Comparison of ENCODE assay signal across 9 cellular contexts in genomic region chr17:37650419-37651003, GRCh38. TPM values are rescaled to one million over a fixed set of nuclear protein-coding genes. Genes with fewer than 3 reads are reported as not detected.
DNase-seq lines count a peak whose midpoint lies in the region; ATAC-seq, FAIRE-seq and TF ChIP-seq lines count a peak whose summit lies in the region.
"Had no signal": no experiment of that assay in that cellular context is flagged by ENCODE, and none has a peak within 500 bp of the region (broad histone marks: within the 10 kb centered on the region; RNA-seq: fewer than 3 reads in every experiment).

No MANE protein-coding gene starts in this region.

- H3K27ac Mint-ChIP-seq in activated T-helper 17 cell treated with anti-CD3 and anti-CD28 coated beads, Interleukin-2, amount 50 U/mL, for 72 hours: no peak overlapping the region
- H3K27ac Mint-ChIP-seq in T-cell: no peak overlapping the region

- H2AFZ ChIP-seq in endothelial cell of umbilical vein (ENCODE audit: low read depth, low read length) (no peak overlapping the region), trophoblast cell (ENCODE audit: insufficient read depth, low read length, poor library complexity) (no peak overlapping the region)

- H3K4me3 Mint-ChIP-seq in activated T-helper 17 cell treated with anti-CD3 and anti-CD28 coated beads, Interleukin-2, amount 50 U/mL, for 72 hours: no peak overlapping the region
- H3K4me3 Mint-ChIP-seq in T-cell: no peak overlapping the region

- WGBS in trophoblast cell (ENCODE audit: extremely low coverage, insufficient coverage, insufficient read length): no CpG with 5 or more reads among the region's 6 CpGs

- H3K27ac ChIP-seq in endothelial cell of umbilical vein (ENCODE audit: insufficient read depth, low read depth, low read length): peak overlapping the region; percentile 80
- no peak overlapping the region for H3K27ac ChIP-seq in trophoblast cell (ENCODE audit: low read depth, low read length)

- no peaks in the 10 kb centered on the region for H3K4me1 Mint-ChIP-seq in activated T-helper 17 cell treated with anti-CD3 and anti-CD28 coated beads, Interleukin-2, amount 50 U/mL, for 72 hours
- no peaks in the 10 kb centered on the region for H3K4me1 Mint-ChIP-seq in T-cell

- peaks cover 42% of the 10 kb centered on the region for H3K27me3 Mint-ChIP-seq in activated T-helper 17 cell treated with anti-CD3 and anti-CD28 coated beads, Interleukin-2, amount 50 U/mL, for 72 hours
- H3K27me3 Mint-ChIP-seq in T-cell: peaks cover 40 to 49% of the 10 kb centered on the region in 2 donors

- H4K20me1 ChIP-seq in endothelial cell of umbilical vein (replicated peaks; ENCODE audit: control insufficient read depth, extremely low read depth, insufficient read depth, low read length): no peaks in the 10 kb centered on the region

- CTCF ChIA-PET in endothelial cell of umbilical vein (lab: Charles Lee) (interaction anchor here (0.6 to 5.1 kb wide), 22 partner anchors 9 to 1796 kb away, joined by 3 to 128 read pairs (median 4); partner anchors contain the start of gene SYNRG), T-cell (lab: Charles Lee) (no interaction called here)

- no peak overlapping the region for H3K4ac ChIP-seq in trophoblast cell (ENCODE audit: low read depth, low read length)

- peak; percentile 45 to 49 for TF ChIP-seq CTCF in endothelial cell of umbilical vein (IDR thresholded peaks at IDR 0.05; ENCODE audit: extremely low read depth in 1 of 2, insufficient read depth in 1 of 2, low read depth in 1 of 2, low read length in 2 of 2)

- H3K9me3 Mint-ChIP-seq in activated T-helper 17 cell treated with anti-CD3 and anti-CD28 coated beads, Interleukin-2, amount 50 U/mL, for 72 hours: no peaks in the 10 kb centered on the region
- no peaks in the 10 kb centered on the region for H3K9me3 Mint-ChIP-seq in T-cell

- intact Hi-C loops in endothelial cell of umbilical vein (cut with micrococcal nuclease): loop anchor here (1.0 to 10.0 kb wide), 4 partner anchors 51 to 194 kb away; no protein-coding TSS in a partner anchor

- no peak overlapping the region for H3K18ac ChIP-seq in trophoblast cell (ENCODE audit: low read length)

- dilution Hi-C loops in endothelial cell of umbilical vein (cut with MboI; ENCODE audit: extremely low pct_ligation_motif_present, low sequenced_read_pairs): no loop called here

- H3K36me3 ChIP-seq in endothelial cell of umbilical vein (ENCODE audit: control insufficient read depth in 2 of 2, extremely low read depth in 1 of 2, insufficient read depth in 2 of 2, low read length in 2 of 2) (no peaks in the 10 kb centered on the region), trophoblast cell (ENCODE audit: control insufficient read depth in 1 of 2, insufficient read depth in 2 of 2, low read length in 2 of 2) (no peaks in the 10 kb centered on the region)

- no peaks in the 10 kb centered on the region for H3K9me1 ChIP-seq in endothelial cell of umbilical vein (replicated peaks; ENCODE audit: control insufficient read depth, extremely low read depth, insufficient read depth, low read length)

- H3K9me3 ChIP-seq in endothelial cell of umbilical vein (replicated peaks; ENCODE audit: control insufficient read depth, insufficient read depth, low read length) (no peaks in the 10 kb centered on the region), trophoblast cell (ENCODE audit: insufficient read depth, low read depth, low read length) (no peaks in the 10 kb centered on the region)

- H3K79me2 ChIP-seq in endothelial cell of umbilical vein (ENCODE audit: control insufficient read depth, insufficient read depth, low read length): no peaks in the 10 kb centered on the region
- no peaks in the 10 kb centered on the region for H3K79me2 ChIP-seq in trophoblast cell (ENCODE audit: control insufficient read depth, insufficient read depth, low read length, poor library complexity)

- H2BK120ac ChIP-seq in trophoblast cell (ENCODE audit: insufficient read depth, low read length, poor library complexity): no peak overlapping the region

- H4K12ac ChIP-seq in trophoblast cell (ENCODE audit: low read depth, low read length): no peak overlapping the region

- no peak overlapping the region for H3K9ac ChIP-seq in endothelial cell of umbilical vein (replicated peaks; ENCODE audit: extremely low read depth, insufficient read depth, low read length)
- no peak overlapping the region for H3K9ac ChIP-seq in trophoblast cell (ENCODE audit: low read length)

- H2BK12ac ChIP-seq in trophoblast cell (ENCODE audit: low read length): no peak overlapping the region

- H2BK5ac ChIP-seq in trophoblast cell (ENCODE audit: low read depth, low read length, poor library complexity): no peak overlapping the region

- H3K4me1 ChIP-seq in endothelial cell of umbilical vein (ENCODE audit: control insufficient read depth, extremely low read depth, insufficient read depth, low read length) (peaks cover 30% of the 10 kb centered on the region), trophoblast cell (ENCODE audit: control insufficient read depth in 1 of 2, insufficient read depth in 2 of 2, low read length in 2 of 2) (no peaks in the 10 kb centered on the region)

- no TSS peak for BruUV-seq in endothelial cell of umbilical vein (replicated peaks; lab: Mats Ljungman, UMichigan)

- H3K23ac ChIP-seq in trophoblast cell (ENCODE audit: low read length): no peak overlapping the region

- H3K27me3 ChIP-seq in endothelial cell of umbilical vein (ENCODE audit: control insufficient read depth in 2 of 2, insufficient read depth in 2 of 2, low read length in 2 of 2): no peaks in the 10 kb centered on the region
- peaks cover 4% of the 10 kb centered on the region for H3K27me3 ChIP-seq in trophoblast cell (ENCODE audit: insufficient read depth, low read length)

- TF ChIP-seq POLR2A in endothelial cell of umbilical vein (IDR thresholded peaks at IDR 0.05; ENCODE audit: low read depth, low read length): no peak

- ATAC-seq in activated T-helper 17 cell treated with anti-CD3 and anti-CD28 coated beads, Interleukin-2, amount 50 U/mL, for 72 hours (replicated peaks): no peak
- ATAC-seq in GM18861 (IDR thresholded peaks at IDR 0.05; ENCODE audit: unreplicated experiment) (no peak), T-cell (replicated peaks in 1 of 4) (no peak)

- no peaks in the 10 kb centered on the region for H3K36me3 Mint-ChIP-seq in activated T-helper 17 cell treated with anti-CD3 and anti-CD28 coated beads, Interleukin-2, amount 50 U/mL, for 72 hours (ENCODE audit: low read depth)
- no peaks in the 10 kb centered on the region for H3K36me3 Mint-ChIP-seq in T-cell

- H3K4me3 ChIP-seq in endothelial cell of umbilical vein (replicated peaks in 1 of 3; ENCODE audit: insufficient read depth in 1 of 3, low read depth in 1 of 3, low read length in 3 of 3) (no peak overlapping the region), trophoblast cell (ENCODE audit: low read depth, low read length) (no peak overlapping the region)

- DNase-seq in SIG-M5 treated with dmso at 0.1 percent for 504 hours (lab: John Stamatoyannopoulos, UW; ENCODE audit: unreplicated experiment) (peak; percentile 9), SIG-M5 (lab: John Stamatoyannopoulos, UW) (no peak), NCI-H82 (lab: John Stamatoyannopoulos, UW) (peak; percentile 53), endothelial cell of umbilical vein (ENCODE audit: low read depth, low spot score) (peak; percentile 62), trophoblast cell (peak; percentile 28 to 62), T-cell (no peak)

- H4K8ac ChIP-seq in trophoblast cell (ENCODE audit: low read depth, low read length): no peak overlapping the region

- FAIRE-seq in endothelial cell of umbilical vein (lab: Jason Lieb, UNC): no peak
- FAIRE-seq: G401.6 had no signal

- POLR2A ChIA-PET in endothelial cell of umbilical vein (lab: Charles Lee) (interaction anchor here (0.6 kb wide), 1 partner anchor 11 kb away, joined by 3 read pairs; no protein-coding TSS in a partner anchor), T-cell (lab: Charles Lee) (interaction anchor here in 1 of 2 donors (0.6 kb wide), 1 partner anchor 948 kb away, joined by 13 read pairs; no protein-coding TSS in a partner anchor)

- H2AK5ac ChIP-seq in trophoblast cell (ENCODE audit: low read length): no peak overlapping the region

- H3K14ac ChIP-seq in trophoblast cell (ENCODE audit: low read length): no peak overlapping the region

- no peaks in the 10 kb centered on the region for H3K79me1 ChIP-seq in trophoblast cell (ENCODE audit: low read length)

- H3K4me2 ChIP-seq in endothelial cell of umbilical vein (ENCODE audit: insufficient read depth, low read length) (no peak overlapping the region), trophoblast cell (ENCODE audit: low read length) (no peak overlapping the region)

- no peak overlapping the region for H4K91ac ChIP-seq in trophoblast cell (ENCODE audit: low read depth, low read length)

TF ChIP-seq in endothelial cell of umbilical vein, 7 proteins besides CTCF, POLR2A, EP300 and RAD21 (continues in another document):
- TF ChIP-seq JUN (IDR thresholded peaks at IDR 0.05; ENCODE audit: borderline replicate concordance, insufficient read depth, insufficient read length, low read depth): no peak

RNA-seq across cellular contexts. Expression of gene DDX52, which starts 7.3 kb away (rescaled TPM):
- total RNA-seq in endothelial cell of umbilical vein: 48.4 and 58.4 TPM in 2 replicates
- polyA plus RNA-seq in endothelial cell of umbilical vein: 10.8 and 12.5 TPM in 2 replicates
- polyA plus RNA-seq in endothelial cell of umbilical vein (2011; cell fraction: cytosol; rRNA removed): 15.3 and 16.2 TPM in 2 replicates
- 52.7 and 59.5 TPM in 2 replicates for polyA plus RNA-seq in endothelial cell of umbilical vein (2011; cell fraction: nucleus; rRNA removed)
- polyA plus RNA-seq in endothelial cell of umbilical vein (2012): 27.9 and 35.6 TPM in 2 replicates
- polyA minus RNA-seq in endothelial cell of umbilical vein: 27.6 and 31.2 TPM in 2 replicates
- 8.8 TPM for polyA minus RNA-seq in endothelial cell of umbilical vein (2011; cell fraction: cytosol; rRNA and poly(A)+ RNA removed)
- 54.5 and 81.2 TPM in 2 replicates for polyA minus RNA-seq in endothelial cell of umbilical vein (2011; cell fraction: nucleus; rRNA and poly(A)+ RNA removed)
- polyA plus RNA-seq in trophoblast cell (2013): 25.0 and 26.4 TPM in 2 replicates
- total RNA-seq in activated T-helper 17 cell treated with anti-CD3 and anti-CD28 coated beads, Interleukin-2, amount 50 U/mL, for 72 hours: 10 to 100 TPM; 24.4 to 37.8 TPM
- total RNA-seq in T-cell: 10 to 100 TPM; 21.6 to 34.0 (median 25.7) TPM

RNA-seq across cellular contexts. Expression of gene SYNRG, which starts 41.3 kb away (rescaled TPM):
- total RNA-seq in endothelial cell of umbilical vein: 42.2 and 43.3 TPM in 2 replicates
- polyA plus RNA-seq in endothelial cell of umbilical vein: 12.6 and 15.3 TPM in 2 replicates
- 12.9 and 14.8 TPM in 2 replicates for polyA plus RNA-seq in endothelial cell of umbilical vein (2011; cell fraction: cytosol; rRNA removed)
- 37.6 and 42.0 TPM in 2 replicates for polyA plus RNA-seq in endothelial cell of umbilical vein (2011; cell fraction: nucleus; rRNA removed)
- polyA plus RNA-seq in endothelial cell of umbilical vein (2012): 25.4 and 30.1 TPM in 2 replicates
- 56.7 and 57.5 TPM in 2 replicates for polyA minus RNA-seq in endothelial cell of umbilical vein
- 10.3 TPM for polyA minus RNA-seq in endothelial cell of umbilical vein (2011; cell fraction: cytosol; rRNA and poly(A)+ RNA removed)
- polyA minus RNA-seq in endothelial cell of umbilical vein (2011; cell fraction: nucleus; rRNA and poly(A)+ RNA removed): 39.0 and 61.9 TPM in 2 replicates
- 20.0 and 20.7 TPM in 2 replicates for polyA plus RNA-seq in trophoblast cell (2013)
- total RNA-seq in activated T-helper 17 cell treated with anti-CD3 and anti-CD28 coated beads, Interleukin-2, amount 50 U/mL, for 72 hours: 10 to 100 TPM; 63.8 to 64.1 TPM
- total RNA-seq in T-cell: 100 to 1,000 TPM; 103 to 118 (median 113) TPM

Comparison
In these comparisons a context has a peak if more than half of its experiments do, and no peak if none do; other contexts are left out.
1. DNase-seq: peak in SIG-M5 treated with dmso at 0.1 percent for 504 hours (single experiment), NCI-H82 (single experiment), endothelial cell of umbilical vein (single experiment) and trophoblast cell (2 of 2); none in SIG-M5 (single experiment) and T-cell (0 of 34).